Comparison of ENCODE assay signal across 23 cellular contexts in the genomic region with DNA sequence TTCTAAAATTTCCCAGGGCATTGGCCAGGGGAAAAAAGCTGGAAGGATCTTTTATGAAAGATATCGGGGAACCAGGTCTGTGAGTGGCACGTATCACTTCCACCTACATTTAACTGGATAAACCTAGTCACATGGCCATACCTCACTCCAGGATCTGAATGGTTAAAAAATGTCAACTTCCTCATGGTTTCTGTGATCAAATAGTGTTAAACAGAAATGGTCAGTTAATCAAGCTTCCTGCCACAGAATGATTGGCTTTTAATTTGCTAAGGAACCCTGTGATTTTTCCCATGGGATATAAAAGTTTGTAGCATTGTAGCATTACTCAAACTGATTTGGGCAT.
DNase-seq lines count a peak whose midpoint lies in the region; ATAC-seq and TF ChIP-seq lines count a peak whose summit lies in the region.
"Had no signal": no experiment of that assay in that cellular context is flagged by ENCODE, and none has a peak within 500 bp of the region (broad histone marks: within the 10 kb centered on the region; RNA-seq: fewer than 3 reads in every experiment).

No MANE protein-coding gene starts in this region.

- H3K4me1 Mint-ChIP-seq in progenitor cell of endocrine pancreas (ENCODE audit: low read depth), result peaks cover 19% of the 10 kb centered on the region
- H3K4me1 Mint-ChIP-seq: CD4-positive, CD25-positive, alpha-beta regulatory T cell had no signal

- H3K4me1 ChIP-seq in RWPE2 (ENCODE audit: insufficient read depth, poor library complexity, severe bottlenecking) (peaks cover 36% of the 10 kb centered on the region), body of pancreas (peaks cover 18% of the 10 kb centered on the region), mesenchymal stem cell (ENCODE audit: control insufficient read depth, insufficient read depth, low read depth, low read length) (no peaks in the 10 kb centered on the region)

- WGBS in body of pancreas, 2 donors, result 36 to 48% methylated on average over 2 of the region's 2 CpGs
- 80% methylated on average over 1 of the region's 2 CpGs for WGBS in mesenchymal stem cell

- H2BK5ac ChIP-seq in mesenchymal stem cell (ENCODE audit: low read depth, low read length, poor library complexity, severe bottlenecking), result no peak overlapping the region

- H3K27me3 ChIP-seq in RWPE2 (ENCODE audit: insufficient read depth, poor library complexity, severe bottlenecking) (no peaks in the 10 kb centered on the region), body of pancreas (no peaks in the 10 kb centered on the region), mesenchymal stem cell (ENCODE audit: control insufficient read depth in 1 of 2, insufficient read depth in 1 of 2, low read length in 2 of 2) (peaks cover 0 to 7% of the 10 kb centered on the region in 2 experiments)
- H3K27me3 ChIP-seq: Peyer's patch had no signal

- peak overlapping the region; percentile 40 for H2BK15ac ChIP-seq in mesenchymal stem cell (ENCODE audit: low read depth, poor library complexity, severe bottlenecking)

- DNase-seq in RWPE2 (ENCODE audit: low spot score), result no peak
- DNase-seq in body of pancreas, result no peak
- no peak for DNase-seq in mesenchymal stem cell
- DNase-seq in progenitor cell of endocrine pancreas (ENCODE audit: low spot score, unreplicated experiment), result no peak
- DNase-seq: CD4-positive, CD25-positive, alpha-beta regulatory T cell; COR-L47; DMS 273 treated with DMSO at 0.1 percent for 48 hours; DMS79 treated with DMSO at 0.1 percent for 48 hours; KG1; NCI-H1092; NCI-H1436; NCI-H187 treated with DMSO at 0.1 percent for 48 hours; NCI-H2107; NCI-H226; NCI-H524; NCI-H774; NK-92 treated with Interleukin-12 subunit alpha and Interleukin-12 subunit beta, amount 100 ng/mL, for 24 hours; Peyer's patch had no signal

- no peaks in the 10 kb centered on the region for H3K27me3 Mint-ChIP-seq in progenitor cell of endocrine pancreas

- H2BK12ac ChIP-seq in mesenchymal stem cell (ENCODE audit: low read length in 2 of 2), result peak overlapping the region in 1 of 2 experiments; percentile 46

- H4K91ac ChIP-seq in mesenchymal stem cell (ENCODE audit: low read length), result no peak overlapping the region

- no peak overlapping the region for H3K4me3 ChIP-seq in RWPE2 (ENCODE audit: severe bottlenecking)
- H3K4me3 ChIP-seq in body of pancreas, result no peak overlapping the region
- H3K4me3 ChIP-seq in mesenchymal stem cell (ENCODE audit: insufficient read depth in 1 of 2, low read depth in 1 of 2, low read length in 2 of 2), result no peak overlapping the region
- H3K4me3 ChIP-seq: Peyer's patch had no signal

- no peak overlapping the region for H3K9ac ChIP-seq in mesenchymal stem cell (ENCODE audit: low read length)

- H3K9me3 ChIP-seq in RWPE2 (ENCODE audit: severe bottlenecking) (no peaks in the 10 kb centered on the region), body of pancreas (no peaks in the 10 kb centered on the region), mesenchymal stem cell (ENCODE audit: control insufficient read depth, low read length) (no peaks in the 10 kb centered on the region)
- H3K9me3 ChIP-seq: Peyer's patch had no signal

- H4K8ac ChIP-seq in mesenchymal stem cell (ENCODE audit: low read length), result peak overlapping the region; percentile 47

- no peak overlapping the region for H3K4me3 Mint-ChIP-seq in progenitor cell of endocrine pancreas (ENCODE audit: low read depth)
- H3K4me3 Mint-ChIP-seq: CD4-positive, CD25-positive, alpha-beta regulatory T cell had no signal

- peak overlapping the region; percentile 55 for H3K27ac Mint-ChIP-seq in progenitor cell of endocrine pancreas
- H3K27ac Mint-ChIP-seq: CD4-positive, CD25-positive, alpha-beta regulatory T cell had no signal

- TF ChIP-seq POLR2A in body of pancreas (IDR thresholded peaks at IDR 0.05), result no peak

- intact Hi-C loops in body of pancreas (cut with DNase I), result no loop called here

- H3K18ac ChIP-seq in mesenchymal stem cell (ENCODE audit: low read depth in 1 of 2, low read length in 2 of 2), result peak overlapping the region; percentile 18 to 44

- no peak overlapping the region for H2AFZ ChIP-seq in mesenchymal stem cell (ENCODE audit: low read depth, low read length)

- H3K14ac ChIP-seq in mesenchymal stem cell (ENCODE audit: low read length in 2 of 2), result no peak overlapping the region

- H3K4me2 ChIP-seq in mesenchymal stem cell (ENCODE audit: low read length, poor library complexity, severe bottlenecking), result no peak overlapping the region

- no peak overlapping the region for H3K4ac ChIP-seq in mesenchymal stem cell (ENCODE audit: low read depth in 1 of 2, low read length in 2 of 2)

- ATAC-seq in RWPE2 (ENCODE audit: low read depth) (no peak), body of pancreas (no peak), GM21381 (IDR thresholded peaks at IDR 0.05; ENCODE audit: unreplicated experiment) (no peak), HG03439 (IDR thresholded peaks at IDR 0.05; ENCODE audit: unreplicated experiment) (no peak), HG02763 (IDR thresholded peaks at IDR 0.05; ENCODE audit: unreplicated experiment) (no peak), GM18517 (IDR thresholded peaks at IDR 0.05; ENCODE audit: unreplicated experiment) (no peak)

- no peaks in the 10 kb centered on the region for H3K36me3 Mint-ChIP-seq in progenitor cell of endocrine pancreas (ENCODE audit: insufficient read depth)
- H3K36me3 Mint-ChIP-seq: CD4-positive, CD25-positive, alpha-beta regulatory T cell had no signal

- no peak overlapping the region for H3K23ac ChIP-seq in mesenchymal stem cell (ENCODE audit: low read length in 2 of 2)

- H3K9me3 Mint-ChIP-seq in progenitor cell of endocrine pancreas (ENCODE audit: low read depth), result no peaks in the 10 kb centered on the region
- H3K9me3 Mint-ChIP-seq: CD4-positive, CD25-positive, alpha-beta regulatory T cell had no signal

- H3K79me1 ChIP-seq in mesenchymal stem cell (replicated peaks; ENCODE audit: low read length, poor library complexity, severe bottlenecking), result no peaks in the 10 kb centered on the region

- H3K27ac ChIP-seq in RWPE2 (ENCODE audit: poor library complexity, severe bottlenecking) (peak overlapping the region; percentile 24), body of pancreas (peak overlapping the region; percentile 6 to 79 (median 56)), mesenchymal stem cell (ENCODE audit: low read length, poor library complexity, severe bottlenecking) (no peak overlapping the region)
- H3K27ac ChIP-seq: HL-60 had no signal

- TF ChIP-seq CTCF in RWPE2 (IDR thresholded peaks at IDR 0.05; ENCODE audit: poor library complexity, severe bottlenecking) (no peak), body of pancreas (IDR thresholded peaks at IDR 0.05) (no peak), progenitor cell of endocrine pancreas (IDR thresholded peaks at IDR 0.05; ENCODE audit: unreplicated experiment) (no peak)

- peak overlapping the region; percentile 75 for H2BK120ac ChIP-seq in mesenchymal stem cell (ENCODE audit: low read depth, low read length)

- H2AK5ac ChIP-seq in mesenchymal stem cell (ENCODE audit: low read length, severe bottlenecking), result no peak overlapping the region

- H3K36me3 ChIP-seq in RWPE2 (ENCODE audit: low read depth) (no peaks in the 10 kb centered on the region), body of pancreas (replicated peaks in 1 of 2; ENCODE audit: insufficient read depth in 1 of 2, low read depth in 2 of 2) (no peaks in the 10 kb centered on the region), mesenchymal stem cell (ENCODE audit: control insufficient read depth in 1 of 2, insufficient read depth in 2 of 2, low read depth in 1 of 2, low read length in 2 of 2) (no peaks in the 10 kb centered on the region)
- H3K36me3 ChIP-seq: Peyer's patch had no signal
